Comparison of ENCODE assay signal across 8 cellular contexts in genomic region chr13:35789335-35790166, GRCh38.
DNase-seq lines count a peak whose midpoint lies in the region; ATAC-seq and TF ChIP-seq lines count a peak whose summit lies in the region.

No MANE protein-coding gene starts in this region.

- H3K4me1 ChIP-seq in endodermal cell (ENCODE audit: control insufficient read depth, insufficient read depth, low read length), result no peaks in the 10 kb centered on the region
- peaks cover 7 to 17% of the 10 kb centered on the region in 2 donors for H3K4me1 ChIP-seq in neuronal stem cell (ENCODE audit: control insufficient read depth in 2 of 2, insufficient read depth in 1 of 2, low read depth in 1 of 2, low read length in 2 of 2)

- no peak overlapping the region for H3K18ac ChIP-seq in neuronal stem cell (ENCODE audit: low read length)

- no peak overlapping the region for H3K4ac ChIP-seq in neuronal stem cell (ENCODE audit: low read length)

- H4K8ac ChIP-seq in neuronal stem cell (ENCODE audit: low read depth, low read length), result no peak overlapping the region

- no peak overlapping the region for H3K4me3 Mint-ChIP-seq in activated CD8-positive, alpha-beta T cell treated with anti-CD3 and anti-CD28 coated beads for 36 hours
- no peak overlapping the region for H3K4me3 Mint-ChIP-seq in activated CD8-positive, alpha-beta T cell treated with anti-CD3 and anti-CD28 coated beads, Interleukin-2, amount 10 ng/mL, durations not matched to agents 7 days and 5 days
- no peak overlapping the region for H3K4me3 Mint-ChIP-seq in endodermal cell

- H3K9me3 Mint-ChIP-seq in activated CD8-positive, alpha-beta T cell treated with anti-CD3 and anti-CD28 coated beads for 36 hours, result no peaks in the 10 kb centered on the region
- no peaks in the 10 kb centered on the region for H3K9me3 Mint-ChIP-seq in activated CD8-positive, alpha-beta T cell treated with anti-CD3 and anti-CD28 coated beads, Interleukin-2, amount 10 ng/mL, durations not matched to agents 7 days and 5 days (ENCODE audit: insufficient read depth)
- no peaks in the 10 kb centered on the region for H3K9me3 Mint-ChIP-seq in endodermal cell

- no peak overlapping the region for H2BK12ac ChIP-seq in neuronal stem cell (ENCODE audit: low read length)

- POLR2A ChIA-PET in activated CD8-positive, alpha-beta T cell treated with anti-CD3 and anti-CD28 coated beads for 36 hours (lab: Charles Lee), result no interaction called here
- POLR2A ChIA-PET in activated CD8-positive, alpha-beta T cell treated with anti-CD3 and anti-CD28 coated beads, Interleukin-2, amount 10 ng/mL, durations not matched to agents 7 days and 5 days (lab: Charles Lee), result no interaction called here

- intact Hi-C loops in activated CD8-positive, alpha-beta T cell treated with anti-CD3 and anti-CD28 coated beads for 36 hours (cut with micrococcal nuclease), result no loop called here

- CTCF ChIA-PET in activated CD8-positive, alpha-beta T cell treated with anti-CD3 and anti-CD28 coated beads for 36 hours (lab: Charles Lee), result interaction anchor here (1.1 to 1.6 kb wide), 4 partner anchors 9 to 72 kb away, joined by 3 to 9 read pairs (median 4); no protein-coding TSS in a partner anchor
- CTCF ChIA-PET in activated CD8-positive, alpha-beta T cell treated with anti-CD3 and anti-CD28 coated beads, Interleukin-2, amount 10 ng/mL, durations not matched to agents 7 days and 5 days (lab: Charles Lee), result interaction anchor here (1.0 to 1.4 kb wide), 5 partner anchors 8 to 32 kb away, joined by 3 to 4 read pairs (median 4); no protein-coding TSS in a partner anchor

- no peak overlapping the region for H3K9ac ChIP-seq in endodermal cell (ENCODE audit: extremely low read depth, low read length, poor library complexity, severe bottlenecking)
- no peak overlapping the region for H3K9ac ChIP-seq in neuronal stem cell (ENCODE audit: low read depth, low read length, poor library complexity)

- H3K27ac Mint-ChIP-seq in activated CD8-positive, alpha-beta T cell treated with anti-CD3 and anti-CD28 coated beads for 36 hours, result no peak overlapping the region
- H3K27ac Mint-ChIP-seq in activated CD8-positive, alpha-beta T cell treated with anti-CD3 and anti-CD28 coated beads, Interleukin-2, amount 10 ng/mL, durations not matched to agents 7 days and 5 days, result no peak overlapping the region
- H3K27ac Mint-ChIP-seq in endodermal cell, result no peak overlapping the region

- H3K23ac ChIP-seq in neuronal stem cell (ENCODE audit: low read depth, low read length, poor library complexity), result no peak overlapping the region

- no peak overlapping the region for H3K14ac ChIP-seq in neuronal stem cell (ENCODE audit: low read length)

- H3K4me2 ChIP-seq in neuronal stem cell (ENCODE audit: insufficient read depth, low read length, poor library complexity, severe bottlenecking), result no peak overlapping the region

- DNase-seq in activated CD8-positive, alpha-beta T cell treated with anti-CD3 and anti-CD28 coated beads for 36 hours, result no peak
- no peak for DNase-seq in activated CD8-positive, alpha-beta T cell treated with anti-CD3 and anti-CD28 coated beads, Interleukin-2, amount 10 ng/mL, durations not matched to agents 7 days and 5 days
- DNase-seq in NCI-H526 treated with DMSO at 0.1 percent for 48 hours (lab: John Stamatoyannopoulos, UW), result peak; percentile 32
- no peak for DNase-seq in endodermal cell
- DNase-seq in neuronal stem cell (ENCODE audit: low spot score), result peak; percentile 40
- DNase-seq in central memory CD4-positive, alpha-beta T cell, result no peak
- DNase-seq in activated CD4-positive, CD25-positive, alpha-beta regulatory T cell treated with anti-CD3 and anti-CD28 coated beads, Interleukin-2, amount 50 U/mL, for 72 hours, result no peak

- H2AFZ ChIP-seq in neuronal stem cell (ENCODE audit: low read length), result no peak overlapping the region

- no peaks in the 10 kb centered on the region for H3K9me3 ChIP-seq in endodermal cell (ENCODE audit: control insufficient read depth, low read length)
- H3K9me3 ChIP-seq in neuronal stem cell (replicated peaks in 1 of 2; ENCODE audit: control insufficient read depth in 2 of 2, insufficient read depth in 1 of 2, low read depth in 1 of 2, low read length in 2 of 2), result no peaks in the 10 kb centered on the region

- no peak overlapping the region for H2BK120ac ChIP-seq in neuronal stem cell (ENCODE audit: low read depth, low read length)

- no peak overlapping the region for H4K91ac ChIP-seq in neuronal stem cell (ENCODE audit: low read depth, low read length, poor library complexity)

- H2BK5ac ChIP-seq in neuronal stem cell (ENCODE audit: low read length), result no peak overlapping the region

- 77 to 78% methylated on average over 4 to 6 of the region's 6 CpGs for WGBS in endodermal cell (ENCODE audit: insufficient coverage in 1 of 2, insufficient read length in 1 of 2), 2 experiments
- WGBS in neuronal stem cell (ENCODE audit: extremely low coverage in 2 of 2, insufficient read length in 2 of 2, insufficient replicate concordance in 1 of 2), 2 donors, result no CpG with 5 or more reads among the region's 6 CpGs

- H3K4me3 ChIP-seq in endodermal cell (ENCODE audit: low read length) (no peak overlapping the region), neuronal stem cell (ENCODE audit: low read length in 2 of 2) (no peak overlapping the region)

- H3K36me3 ChIP-seq in endodermal cell (ENCODE audit: control insufficient read depth, insufficient read depth, low read length) (no peaks in the 10 kb centered on the region), neuronal stem cell (replicated peaks in 1 of 2; ENCODE audit: control insufficient read depth in 2 of 2, insufficient read depth in 2 of 2, low read length in 2 of 2) (no peaks in the 10 kb centered on the region)

- ATAC-seq in activated CD8-positive, alpha-beta T cell treated with anti-CD3 and anti-CD28 coated beads for 36 hours, result no peak
- no peak for ATAC-seq in activated CD8-positive, alpha-beta T cell treated with anti-CD3 and anti-CD28 coated beads, Interleukin-2, amount 10 ng/mL, durations not matched to agents 7 days and 5 days
- ATAC-seq in HG02938 (IDR thresholded peaks at IDR 0.05; ENCODE audit: unreplicated experiment), result peak; percentile 79

- H3K79me1 ChIP-seq in neuronal stem cell (ENCODE audit: low read depth, low read length), result no peaks in the 10 kb centered on the region

- H3K27me3 Mint-ChIP-seq in activated CD8-positive, alpha-beta T cell treated with anti-CD3 and anti-CD28 coated beads for 36 hours, result no peaks in the 10 kb centered on the region
- H3K27me3 Mint-ChIP-seq in activated CD8-positive, alpha-beta T cell treated with anti-CD3 and anti-CD28 coated beads, Interleukin-2, amount 10 ng/mL, durations not matched to agents 7 days and 5 days (ENCODE audit: low read depth), result no peaks in the 10 kb centered on the region
- H3K27me3 Mint-ChIP-seq in endodermal cell (ENCODE audit: insufficient read depth), result no peaks in the 10 kb centered on the region

- TF ChIP-seq CTCF in activated CD8-positive, alpha-beta T cell treated with anti-CD3 and anti-CD28 coated beads for 36 hours (IDR thresholded peaks at IDR 0.05), result peak; percentile 32
- TF ChIP-seq CTCF in endodermal cell (conservative IDR thresholded peaks at IDR 0.05), result peak; percentile 81

- no peak overlapping the region for H2AK5ac ChIP-seq in neuronal stem cell (ENCODE audit: low read depth, low read length)

- H3K36me3 Mint-ChIP-seq in activated CD8-positive, alpha-beta T cell treated with anti-CD3 and anti-CD28 coated beads for 36 hours (ENCODE audit: low read depth), result no peaks in the 10 kb centered on the region
- no peaks in the 10 kb centered on the region for H3K36me3 Mint-ChIP-seq in activated CD8-positive, alpha-beta T cell treated with anti-CD3 and anti-CD28 coated beads, Interleukin-2, amount 10 ng/mL, durations not matched to agents 7 days and 5 days (ENCODE audit: low read depth)
- H3K36me3 Mint-ChIP-seq in endodermal cell (ENCODE audit: low read depth), result no peaks in the 10 kb centered on the region

- H3K27ac ChIP-seq in endodermal cell (ENCODE audit: low read depth, low read length) (no peak overlapping the region), neuronal stem cell (replicated peaks; ENCODE audit: low read length) (peak overlapping the region; percentile 40)

- no peaks in the 10 kb centered on the region for H3K4me1 Mint-ChIP-seq in activated CD8-positive, alpha-beta T cell treated with anti-CD3 and anti-CD28 coated beads for 36 hours (ENCODE audit: low read depth)
- no peaks in the 10 kb centered on the region for H3K4me1 Mint-ChIP-seq in activated CD8-positive, alpha-beta T cell treated with anti-CD3 and anti-CD28 coated beads, Interleukin-2, amount 10 ng/mL, durations not matched to agents 7 days and 5 days (ENCODE audit: low read depth)
- H3K4me1 Mint-ChIP-seq in endodermal cell, result peaks cover 18% of the 10 kb centered on the region

- H2BK15ac ChIP-seq in neuronal stem cell (ENCODE audit: low read length), result no peak overlapping the region

- H3K27me3 ChIP-seq in endodermal cell (ENCODE audit: control insufficient read depth, insufficient read depth, low read length, poor library complexity, severe bottlenecking) (no peaks in the 10 kb centered on the region), neuronal stem cell (ENCODE audit: control insufficient read depth in 3 of 3, insufficient read depth in 3 of 3, low read depth in 1 of 3, low read length in 3 of 3) (no peaks in the 10 kb centered on the region)

Comparison
In these comparisons a context has a peak if more than half of its experiments do, and no peak if none do; other contexts are left out.
1. DNase-seq: peak in NCI-H526 treated with DMSO at 0.1 percent for 48 hours (single experiment) and neuronal stem cell (single experiment); none in activated CD8-positive, alpha-beta T cell treated with anti-CD3 and anti-CD28 coated beads for 36 hours (single experiment), activated CD8-positive, alpha-beta T cell treated with anti-CD3 and anti-CD28 coated beads, Interleukin-2, amount 10 ng/mL, durations not matched to agents 7 days and 5 days (single experiment), endodermal cell (single experiment), central memory CD4-positive, alpha-beta T cell (single experiment) and activated CD4-positive, CD25-positive, alpha-beta regulatory T cell treated with anti-CD3 and anti-CD28 coated beads, Interleukin-2, amount 50 U/mL, for 72 hours (single experiment).